15 cellular contexts compared by ENCODE assay signal in the genomic region with DNA sequence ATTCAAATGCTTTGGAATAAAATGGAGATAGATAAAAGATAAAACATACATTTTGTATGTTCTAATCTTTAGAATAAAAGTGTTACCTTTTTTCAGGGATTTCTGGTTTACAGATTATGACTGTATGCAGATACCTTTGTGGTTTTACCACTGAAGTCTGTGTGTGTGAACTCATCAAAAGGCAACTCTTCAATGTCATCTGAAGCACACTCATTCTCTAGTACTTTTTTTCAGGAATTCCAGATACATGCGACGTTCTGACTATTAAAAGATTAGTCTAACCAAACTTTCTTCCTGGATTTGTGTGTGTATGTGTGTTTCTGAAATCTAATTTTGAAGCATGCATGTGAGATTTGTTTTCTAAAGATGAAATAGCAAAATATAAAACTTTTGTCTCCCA.
DNase-seq lines count a peak whose midpoint lies in the region; ATAC-seq and TF ChIP-seq lines count a peak whose summit lies in the region.
"Had no signal": no experiment of that assay in that cellular context is flagged by ENCODE, and none has a peak within 500 bp of the region (broad histone marks: within the 10 kb centered on the region; RNA-seq: fewer than 3 reads in every experiment).

No MANE protein-coding gene starts in this region.

- no peak for TF ChIP-seq RAD21 in IMR-90 (IDR thresholded peaks at IDR 0.05; ENCODE audit: low read length)

- H3K4me3 ChIP-seq in IMR-90 (ENCODE audit: insufficient read depth, low read depth, low read length) (no peak overlapping the region), astrocyte of the spinal cord (ENCODE audit: low read depth, low read length) (no peak overlapping the region)
- H3K4me3 ChIP-seq: BLaER1, mucosa of descending colon, PC-9 had no signal

- H3K9me3 Mint-ChIP-seq in nephron, result no peaks in the 10 kb centered on the region
- H3K9me3 Mint-ChIP-seq in activated CD8-positive, alpha-beta memory T cell treated with anti-CD3 and anti-CD28 coated beads, Interleukin-2, amount 10 ng/mL, durations not matched to agents 7 days and 5 days (ENCODE audit: low read depth), result no peaks in the 10 kb centered on the region
- H3K9me3 Mint-ChIP-seq: activated T-helper 2 cell treated with anti-CD3 and anti-CD28 coated beads, Interferon-gamma antibody, Interleukin-2, Interleukin-4, amounts not matched to agents 10 μg/mL and 5 μg/mL and 100 μg/mL, durations not matched to agents 14 hours and 24 hours and 36 hours had no signal

- H3K36me3 ChIP-seq in IMR-90 (ENCODE audit: control insufficient read depth, insufficient read depth, low read length), result no peaks in the 10 kb centered on the region
- H3K36me3 ChIP-seq: BLaER1, esophagus muscularis mucosa had no signal

- no peak overlapping the region for H3K56ac ChIP-seq in IMR-90 (ENCODE audit: extremely low read depth, insufficient read depth, low read length)

- H2BK120ac ChIP-seq in IMR-90 (ENCODE audit: low read depth, low read length), result no peak overlapping the region

- no peaks in the 10 kb centered on the region for H3K9me3 ChIP-seq in IMR-90 (ENCODE audit: control insufficient read depth, insufficient read depth, low read length)
- H3K9me3 ChIP-seq: esophagus muscularis mucosa, mucosa of descending colon had no signal

- ATAC-seq in IMR-90 (ENCODE audit: low read depth) (no peak), left lobe of liver (no peak), HG02588 (IDR thresholded peaks at IDR 0.05; ENCODE audit: unreplicated experiment) (no peak)
- ATAC-seq in activated CD8-positive, alpha-beta memory T cell treated with anti-CD3 and anti-CD28 coated beads, Interleukin-2, amount 10 ng/mL, durations not matched to agents 7 days and 5 days, result no peak
- ATAC-seq: mucosa of descending colon; stimulated activated naive CD8-positive, alpha-beta T cell treated with anti-CD3 and anti-CD28 coated beads, Interleukin-15, Interleukin-2, amounts not matched to agents 100 U/mL and 50 U/mL, for 24 hours had no signal

- no peak overlapping the region for H3K18ac ChIP-seq in IMR-90 (ENCODE audit: low read depth, low read length)

- TF ChIP-seq CTCF in IMR-90 (conservative IDR thresholded peaks at IDR 0.05; ENCODE audit: low read depth, low read length) (no peak), astrocyte of the spinal cord (IDR thresholded peaks at IDR 0.05; ENCODE audit: low read depth, low read length) (no peak), nephron (IDR thresholded peaks at IDR 0.05; ENCODE audit: unreplicated experiment in 3 of 3) (no peak)

- no CpG with 5 or more reads among the region's 2 CpGs for WGBS in IMR-90 (ENCODE audit: extremely low coverage in 2 of 2, insufficient read length in 1 of 2), 2 experiments

- H3K27ac Mint-ChIP-seq in nephron, result peak overlapping the region; percentile 19 to 88 (median 31)
- H3K27ac Mint-ChIP-seq in activated CD8-positive, alpha-beta memory T cell treated with anti-CD3 and anti-CD28 coated beads, Interleukin-2, amount 10 ng/mL, durations not matched to agents 7 days and 5 days, result no peak overlapping the region
- H3K27ac Mint-ChIP-seq: activated T-helper 2 cell treated with anti-CD3 and anti-CD28 coated beads, Interferon-gamma antibody, Interleukin-2, Interleukin-4, amounts not matched to agents 10 μg/mL and 5 μg/mL and 100 μg/mL, durations not matched to agents 14 hours and 24 hours and 36 hours had no signal

- no peak overlapping the region for H4K5ac ChIP-seq in IMR-90 (ENCODE audit: low read depth, low read length)

- no peak overlapping the region for H2BK20ac ChIP-seq in IMR-90 (ENCODE audit: low read depth, low read length)

- H3K36me3 Mint-ChIP-seq in nephron (ENCODE audit: low read depth), result no peaks in the 10 kb centered on the region
- H3K36me3 Mint-ChIP-seq in activated CD8-positive, alpha-beta memory T cell treated with anti-CD3 and anti-CD28 coated beads, Interleukin-2, amount 10 ng/mL, durations not matched to agents 7 days and 5 days, result no peaks in the 10 kb centered on the region

- peak overlapping the region; percentile 91 to 95 (median 92) for H3K4me3 Mint-ChIP-seq in nephron
- no peak overlapping the region for H3K4me3 Mint-ChIP-seq in activated CD8-positive, alpha-beta memory T cell treated with anti-CD3 and anti-CD28 coated beads, Interleukin-2, amount 10 ng/mL, durations not matched to agents 7 days and 5 days

- CTCF ChIA-PET in IMR-90 (lab: Yijun Ruan, JAX), result interaction anchor here (0.7 kb wide), 1 partner anchor 143 kb away, joined by 3 read pairs; no protein-coding TSS in a partner anchor
- CTCF ChIA-PET in activated CD8-positive, alpha-beta memory T cell treated with anti-CD3 and anti-CD28 coated beads, Interleukin-2, amount 10 ng/mL, durations not matched to agents 7 days and 5 days (lab: Charles Lee), result no interaction called here

- no peaks in the 10 kb centered on the region for H4K20me1 ChIP-seq in IMR-90 (ENCODE audit: insufficient read depth, low read length)
- H4K20me1 ChIP-seq: BLaER1 had no signal

- H2AK9ac ChIP-seq in IMR-90 (replicated peaks; ENCODE audit: low read depth, low read length, poor library complexity), result no peak overlapping the region

- intact Hi-C loops in IMR-90 (cut with micrococcal nuclease), result loop anchor here (5.0 to 10.0 kb wide), 2 partner anchors 526 to 609 kb away; no protein-coding TSS in a partner anchor

- BruUV-seq in IMR-90 (replicated peaks; lab: Mats Ljungman, UMichigan), result no TSS peak

- no peak for TF ChIP-seq POLR2A in IMR-90 (IDR thresholded peaks at IDR 0.05; ENCODE audit: low read depth, low read length)

- no peaks in the 10 kb centered on the region for H3K79me1 ChIP-seq in IMR-90 (ENCODE audit: low read depth in 1 of 2, low read length in 2 of 2)

- H4K91ac ChIP-seq in IMR-90 (ENCODE audit: insufficient read depth, low read depth, low read length), result no peak overlapping the region

- no peak overlapping the region for H2BK15ac ChIP-seq in IMR-90 (ENCODE audit: low read depth, low read length)

- no peak overlapping the region for H2AK5ac ChIP-seq in IMR-90 (ENCODE audit: low read depth, low read length)

- no peak overlapping the region for H3K27ac ChIP-seq in IMR-90 (ENCODE audit: insufficient read depth, low read length)
- H3K27ac ChIP-seq: BLaER1, esophagus muscularis mucosa, PC-9 had no signal

- no peaks in the 10 kb centered on the region for H3K27me3 ChIP-seq in IMR-90 (ENCODE audit: control insufficient read depth, insufficient read depth, low read length)
- H3K27me3 ChIP-seq: esophagus muscularis mucosa had no signal

- no peak overlapping the region for H3K9ac ChIP-seq in IMR-90 (ENCODE audit: low read depth, low read length)
- H3K9ac ChIP-seq: BLaER1 had no signal

- H3K4me2 ChIP-seq in IMR-90 (ENCODE audit: low read depth, low read length), result no peak overlapping the region
- H3K4me2 ChIP-seq: BLaER1, PC-9 had no signal

- in situ Hi-C loops in IMR-90 (cut with MboI; ENCODE audit: low sequenced_read_pairs) (loop anchor here (25.0 kb wide), 1 partner anchor 826 kb away; no protein-coding TSS in a partner anchor), astrocyte of the spinal cord (cut with HindIII; ENCODE audit: low sequenced_read_pairs) (no loop called here)

- H3K9me1 ChIP-seq in IMR-90 (ENCODE audit: insufficient read depth, low read length), result no peaks in the 10 kb centered on the region

- dilution Hi-C loops in IMR-90 (cut with HindIII; ENCODE audit: low sequenced_read_pairs, unreplicated experiment), result no loop called here

- H2BK5ac ChIP-seq in IMR-90 (ENCODE audit: low read depth, low read length, poor library complexity, severe bottlenecking), result no peak overlapping the region

- H3K4me1 ChIP-seq in IMR-90 (ENCODE audit: control insufficient read depth, insufficient read depth, low read length), result no peaks in the 10 kb centered on the region
- H3K4me1 ChIP-seq: BLaER1 had no signal

- DNase-seq in DMS79 (lab: John Stamatoyannopoulos, UW), result peak; percentile 3
- DNase-seq in IMR-90, result peak; percentile 21
- DNase-seq in astrocyte of the spinal cord (ENCODE audit: low read depth, low spot score), result peak; percentile 32
- no peak for DNase-seq in activated CD8-positive, alpha-beta memory T cell treated with anti-CD3 and anti-CD28 coated beads, Interleukin-2, amount 10 ng/mL, durations not matched to agents 7 days and 5 days
- no peak for DNase-seq in central memory CD4-positive, alpha-beta T cell
- DNase-seq in left lobe of liver (ENCODE audit: low spot score), result no peak
- DNase-seq: stimulated activated CD4-positive, alpha-beta T cell treated with anti-CD3 and anti-CD28 coated beads, Interleukin-4, amount 100 ng/mL, for 4 hours; stimulated activated naive CD8-positive, alpha-beta T cell treated with anti-CD3 and anti-CD28 coated beads, Interleukin-15, Interleukin-2, amounts not matched to agents 100 U/mL and 50 U/mL, for 24 hours had no signal

- H3K14ac ChIP-seq in IMR-90 (replicated peaks; ENCODE audit: low read depth, low read length), result no peak overlapping the region

- H3K4me1 Mint-ChIP-seq in nephron, result peaks cover 11% of the 10 kb centered on the region
- H3K4me1 Mint-ChIP-seq in activated CD8-positive, alpha-beta memory T cell treated with anti-CD3 and anti-CD28 coated beads, Interleukin-2, amount 10 ng/mL, durations not matched to agents 7 days and 5 days, result peaks cover 3% of the 10 kb centered on the region

- POLR2A ChIA-PET in IMR-90 (lab: Charles Lee; ENCODE audit: unreplicated experiment), result interaction anchor here (0.6 kb wide), 1 partner anchor 42 kb away, joined by 3 read pairs; no protein-coding TSS in a partner anchor

- peaks cover 38% of the 10 kb centered on the region for H3K27me3 Mint-ChIP-seq in nephron (ENCODE audit: low read depth)
- H3K27me3 Mint-ChIP-seq in activated CD8-positive, alpha-beta memory T cell treated with anti-CD3 and anti-CD28 coated beads, Interleukin-2, amount 10 ng/mL, durations not matched to agents 7 days and 5 days, result peaks cover 22% of the 10 kb centered on the region

- H2AFZ ChIP-seq in IMR-90 (replicated peaks; ENCODE audit: low read length, poor library complexity), result no peak overlapping the region
- H2AFZ ChIP-seq: PC-9 had no signal

- H4K8ac ChIP-seq in IMR-90 (ENCODE audit: low read depth in 2 of 2, low read length in 2 of 2), result no peak overlapping the region

- no peak overlapping the region for H3K4ac ChIP-seq in IMR-90 (ENCODE audit: low read depth, low read length)

- no peak overlapping the region for H3K23ac ChIP-seq in IMR-90 (ENCODE audit: low read depth, low read length)

TF ChIP-seq in IMR-90, 13 proteins besides CTCF, POLR2A, EP300 and RAD21 (continues in another document):
- no peak for TF ChIP-seq MXI1 (IDR thresholded peaks at IDR 0.05; ENCODE audit: borderline replicate concordance, low read depth, low read length)
- TF ChIP-seq RCOR1 (IDR thresholded peaks at IDR 0.05; ENCODE audit: insufficient replicate concordance, low read length), result no peak
- TF ChIP-seq CHD1 (IDR thresholded peaks at IDR 0.05; ENCODE audit: low read depth, low read length), result no peak
- no peak for TF ChIP-seq NFE2L2 (IDR thresholded peaks at IDR 0.05; ENCODE audit: low read depth, low read length)
- no peak for TF ChIP-seq SMC3 (IDR thresholded peaks at IDR 0.05; ENCODE audit: low read depth, low read length)

Comparison
In these comparisons a context has a peak if more than half of its experiments do, and no peak if none do; other contexts are left out.
1. DNase-seq: peak in DMS79 (single experiment), IMR-90 (single experiment) and astrocyte of the spinal cord (single experiment); none in activated CD8-positive, alpha-beta memory T cell treated with anti-CD3 and anti-CD28 coated beads, Interleukin-2, amount 10 ng/mL, durations not matched to agents 7 days and 5 days (single experiment), central memory CD4-positive, alpha-beta T cell (single experiment) and left lobe of liver (single experiment).